Comparison of ENCODE assay signal across 8 cellular contexts in genomic region chr2:171158790-171159325, GRCh38. TPM values are rescaled to one million over a fixed set of nuclear protein-coding genes. Genes with fewer than 3 reads are reported as not detected.
DNase-seq lines count a peak whose midpoint lies in the region; ATAC-seq and TF ChIP-seq lines count a peak whose summit lies in the region.

No MANE protein-coding gene starts in this region.

- H3K27ac ChIP-seq in lung (ENCODE audit: low read depth in 1 of 2, low read length in 1 of 2) (no peak overlapping the region), uterus (peak overlapping the region; percentile 98)

- no peaks in the 10 kb centered on the region for H3K27me3 ChIP-seq in lung (ENCODE audit: control insufficient read depth, insufficient read depth)
- no peaks in the 10 kb centered on the region for H3K27me3 ChIP-seq in uterus

- intact Hi-C loops in uterus (cut with DNase I; ENCODE audit: low total_unique reads): no loop called here

- TF ChIP-seq CTCF in astrocyte of the cerebellum (IDR thresholded peaks at IDR 0.05; ENCODE audit: low read depth, low read length, missing control alignments): no peak
- no peak for TF ChIP-seq CTCF in lung (IDR thresholded peaks at IDR 0.05; ENCODE audit: control extremely low read depth, extremely low read depth)
- no peak for TF ChIP-seq CTCF in uterus (IDR thresholded peaks at IDR 0.05)
- TF ChIP-seq CTCF in GM10266 (IDR thresholded peaks at IDR 0.05; ENCODE audit: control insufficient read depth, insufficient read depth, low read depth, missing control alignments): no peak

- peak; percentile 87 for DNase-seq in DMS79 treated with DMSO at 0.1 percent for 48 hours (lab: John Stamatoyannopoulos, UW)
- peak; percentile 85 to 88 for DNase-seq in Kasumi-1 (lab: John Stamatoyannopoulos, UW)
- no peak for DNase-seq in astrocyte of the cerebellum (ENCODE audit: low read depth)
- DNase-seq in lung (ENCODE audit: low spot score): no peak
- DNase-seq in uterus: no peak
- DNase-seq in NAMALWA (ENCODE audit: low spot score): no peak
- DNase-seq in G401 (ENCODE audit: low spot score): no peak
- DNase-seq in GM10266 (ENCODE audit: extremely low spot score): no peak

- peak overlapping the region; percentile 88 for H3K4me3 ChIP-seq in astrocyte of the cerebellum (ENCODE audit: low read depth, low read length)
- peak overlapping the region; percentile 93 for H3K4me3 ChIP-seq in lung
- peak overlapping the region; percentile 87 to 94 for H3K4me3 ChIP-seq in uterus

- H3K9me3 ChIP-seq in lung (ENCODE audit: control insufficient read depth in 2 of 2, insufficient read depth in 1 of 2, low read length in 1 of 2): no peaks in the 10 kb centered on the region
- no peaks in the 10 kb centered on the region for H3K9me3 ChIP-seq in uterus

- no peak for TF ChIP-seq POLR2A in uterus (IDR thresholded peaks at IDR 0.05)

- 4 to 9% methylated on average over 15 of the region's 15 CpGs for WGBS in lung, 2 donors

- H3K4me1 ChIP-seq in lung (ENCODE audit: control insufficient read depth in 2 of 2, insufficient read depth in 2 of 2, low read length in 2 of 2) (peaks cover 0 to 5% of the 10 kb centered on the region in 2 donors), uterus (peaks cover 0 to 7% of the 10 kb centered on the region in 2 donors)

- no peak for ATAC-seq in lung (ENCODE audit: insufficient read depth, low FRiP score)

- H3K36me3 ChIP-seq in lung (ENCODE audit: control insufficient read depth in 2 of 2, insufficient read depth in 2 of 2, low read length in 2 of 2): no peaks in the 10 kb centered on the region
- H3K36me3 ChIP-seq in uterus: no peaks in the 10 kb centered on the region

- in situ Hi-C loops in astrocyte of the cerebellum (cut with HindIII; ENCODE audit: low sequenced_read_pairs): loop anchor here (5.0 kb wide), 1 partner anchor 192 kb away; no protein-coding TSS in a partner anchor
- in situ Hi-C loops in G401 (cut with HindIII; ENCODE audit: low sequenced_read_pairs): no loop called here

RNA-seq across cellular contexts. Expression of gene TLK1, which starts 1.8 kb away (rescaled TPM):
- total RNA-seq in lung: 10 to 100 TPM; 42.9 to 54.4 TPM
- polyA plus RNA-seq in lung: 10 to 100 TPM in 1 of 2 donors, 1 to 10 TPM in 1; 8.5 to 11.7 TPM
- total RNA-seq in uterus: 10 to 100 TPM; 24.4 to 77.3 (median 36.1) TPM
- 13.0 and 14.3 TPM in 2 replicates for total RNA-seq in G401 (2014; rRNA removed; shearing (Covaris generic))

Comparison
In these comparisons a context has a peak if more than half of its experiments do, and no peak if none do; other contexts are left out.
1. DNase-seq: peak in DMS79 treated with DMSO at 0.1 percent for 48 hours (single experiment) and Kasumi-1 (2 of 2); none in astrocyte of the cerebellum (single experiment), lung (single experiment), uterus (0 of 2), NAMALWA (single experiment), G401 (single experiment) and GM10266 (single experiment).
2. H3K27ac ChIP-seq: peak in uterus (2 of 2); none in lung (0 of 2).
3. Peak in every context shown above with its lines, with median percentiles within 50 percentile points of each other: H3K4me3 ChIP-seq.